In genomic region chr10:94757916-94758315, GRCh38 we compare ENCODE assay signal across 23 cellular contexts. TPM values are rescaled to one million over a fixed set of nuclear protein-coding genes. Genes with fewer than 3 reads are reported as not detected.
DNase-seq lines count a peak whose midpoint lies in the region; ATAC-seq and TF ChIP-seq lines count a peak whose summit lies in the region.
"Had no signal": no experiment of that assay in that cellular context is flagged by ENCODE, and none has a peak within 500 bp of the region (broad histone marks: within the 10 kb centered on the region; RNA-seq: fewer than 3 reads in every experiment).

No MANE protein-coding gene starts in this region.

- intact Hi-C loops in activated CD4-positive, alpha-beta T cell treated with anti-CD3 and anti-CD28 coated beads for 36 hours (cut with DNase I, micrococcal nuclease), result no loop called here
- intact Hi-C loops in activated T-helper 1 cell treated with anti-CD3 and anti-CD28 coated beads, Interleukin-12 subunit alpha, Interleukin-12 subunit beta, Interleukin-2, Interleukin-4 antibody, amounts not matched to agents 30 ng/mL and 10 ng/mL and 1 ng/mL, durations not matched to agents 14 hours and 24 hours and 36 hours (cut with micrococcal nuclease), result no loop called here

- H2AK5ac ChIP-seq in neuronal stem cell (ENCODE audit: low read depth, low read length), result no peak overlapping the region

- no peak overlapping the region for H3K4ac ChIP-seq in neuronal stem cell (ENCODE audit: low read length)

- DNase-seq in WTC11 (ENCODE audit: low spot score) (peak; percentile 27), iPS DF 19.7 (ENCODE audit: low read depth, low spot score) (peak; percentile 28), neuronal stem cell (ENCODE audit: low spot score) (no peak), omental fat pad (ENCODE audit: low spot score) (no peak)
- DNase-seq in activated CD4-positive, alpha-beta T cell treated with anti-CD3 and anti-CD28 coated beads for 36 hours, result no peak
- DNase-seq in activated T-helper 1 cell treated with anti-CD3 and anti-CD28 coated beads, Interleukin-12 subunit alpha, Interleukin-12 subunit beta, Interleukin-2, Interleukin-4 antibody, amounts not matched to agents 30 ng/mL and 10 ng/mL and 1 ng/mL, durations not matched to agents 14 hours and 24 hours and 36 hours (ENCODE audit: low spot score), result no peak
- DNase-seq: ACHN; BE2C; C1 segment of cervical spinal cord; CD4-positive, CD25-positive, alpha-beta regulatory T cell; CD8-positive, alpha-beta memory T cell; COR-L47; DMS 273 treated with DMSO at 0.1 percent for 48 hours; GF-D8; HCEC 1CT; IMR-90; KBM-7 had no signal

- no peak overlapping the region for H4K91ac ChIP-seq in neuronal stem cell (ENCODE audit: low read depth, low read length, poor library complexity)

- CTCF ChIA-PET in WTC11 (lab: Charles Lee), result interaction anchor here (1.0 kb wide), 1 partner anchor 118 kb away, joined by 3 read pairs; no protein-coding TSS in a partner anchor
- CTCF ChIA-PET in activated CD4-positive, alpha-beta T cell treated with anti-CD3 and anti-CD28 coated beads for 36 hours (lab: Charles Lee), result no interaction called here

- H3K9ac ChIP-seq in HUES6 (ENCODE audit: low read length), result no peak overlapping the region
- no peak overlapping the region for H3K9ac ChIP-seq in neuronal stem cell (ENCODE audit: low read depth, low read length, poor library complexity)

- ATAC-seq in WTC11, result no peak
- ATAC-seq in activated CD4-positive, alpha-beta T cell treated with anti-CD3 and anti-CD28 coated beads for 36 hours, result no peak
- ATAC-seq in omental fat pad (ENCODE audit: low FRiP score), result no peak
- ATAC-seq in HG03342 (IDR thresholded peaks at IDR 0.05; ENCODE audit: unreplicated experiment), result no peak

- H3K14ac ChIP-seq in neuronal stem cell (ENCODE audit: low read length), result no peak overlapping the region

- H3K4me1 ChIP-seq in HUES6 (ENCODE audit: control insufficient read depth, insufficient read depth, low read length) (peaks cover 6% of the 10 kb centered on the region; the same call in 1 of the 2 replicates), neuronal stem cell (ENCODE audit: control insufficient read depth in 2 of 2, insufficient read depth in 1 of 2, low read depth in 1 of 2, low read length in 2 of 2) (no peaks in the 10 kb centered on the region)
- H3K4me1 ChIP-seq: BE2C had no signal

- H3K9me3 ChIP-seq in HUES6 (ENCODE audit: control insufficient read depth, insufficient read depth, low read depth, low read length), result 0 out of 2 replicates have a peak, but pooled peaks cover 3% of the 10 kb centered on the region
- no peaks in the 10 kb centered on the region for H3K9me3 ChIP-seq in neuronal stem cell (replicated peaks in 1 of 2; ENCODE audit: control insufficient read depth in 2 of 2, insufficient read depth in 1 of 2, low read depth in 1 of 2, low read length in 2 of 2)
- H3K9me3 ChIP-seq: BE2C had no signal

- no peak overlapping the region for H3K4me3 Mint-ChIP-seq in WTC11
- no peak overlapping the region for H3K4me3 Mint-ChIP-seq in activated CD4-positive, alpha-beta T cell treated with anti-CD3 and anti-CD28 coated beads for 36 hours
- H3K4me3 Mint-ChIP-seq in activated T-helper 1 cell treated with anti-CD3 and anti-CD28 coated beads, Interleukin-12 subunit alpha, Interleukin-12 subunit beta, Interleukin-2, Interleukin-4 antibody, amounts not matched to agents 30 ng/mL and 10 ng/mL and 1 ng/mL, durations not matched to agents 14 hours and 24 hours and 36 hours, result no peak overlapping the region
- H3K4me3 Mint-ChIP-seq: CD4-positive, CD25-positive, alpha-beta regulatory T cell; CD8-positive, alpha-beta memory T cell had no signal

- peaks cover 30% of the 10 kb centered on the region for H3K9me3 Mint-ChIP-seq in WTC11
- peaks cover 2% of the 10 kb centered on the region for H3K9me3 Mint-ChIP-seq in activated CD4-positive, alpha-beta T cell treated with anti-CD3 and anti-CD28 coated beads for 36 hours (ENCODE audit: low read depth)
- H3K9me3 Mint-ChIP-seq in activated T-helper 1 cell treated with anti-CD3 and anti-CD28 coated beads, Interleukin-12 subunit alpha, Interleukin-12 subunit beta, Interleukin-2, Interleukin-4 antibody, amounts not matched to agents 30 ng/mL and 10 ng/mL and 1 ng/mL, durations not matched to agents 14 hours and 24 hours and 36 hours, result no peaks in the 10 kb centered on the region

- H3K36me3 ChIP-seq in HUES6 (ENCODE audit: control insufficient read depth, insufficient read depth, low read length), result no peaks in the 10 kb centered on the region
- no peaks in the 10 kb centered on the region for H3K36me3 ChIP-seq in neuronal stem cell (replicated peaks in 1 of 2; ENCODE audit: control insufficient read depth in 2 of 2, insufficient read depth in 2 of 2, low read length in 2 of 2)
- H3K36me3 ChIP-seq: BE2C had no signal

- H3K27me3 ChIP-seq in HUES6 (ENCODE audit: control insufficient read depth, insufficient read depth, low read length) (no peaks in the 10 kb centered on the region), neuronal stem cell (ENCODE audit: control insufficient read depth in 3 of 3, insufficient read depth in 3 of 3, low read depth in 1 of 3, low read length in 3 of 3) (no peaks in the 10 kb centered on the region)
- H3K27me3 ChIP-seq: BE2C had no signal

- H3K4me1 Mint-ChIP-seq in WTC11, result peaks cover 9% of the 10 kb centered on the region; the same call in 1 of the 2 replicates
- no peaks in the 10 kb centered on the region for H3K4me1 Mint-ChIP-seq in activated CD4-positive, alpha-beta T cell treated with anti-CD3 and anti-CD28 coated beads for 36 hours
- H3K4me1 Mint-ChIP-seq in activated T-helper 1 cell treated with anti-CD3 and anti-CD28 coated beads, Interleukin-12 subunit alpha, Interleukin-12 subunit beta, Interleukin-2, Interleukin-4 antibody, amounts not matched to agents 30 ng/mL and 10 ng/mL and 1 ng/mL, durations not matched to agents 14 hours and 24 hours and 36 hours (ENCODE audit: low read depth), result no peaks in the 10 kb centered on the region
- H3K4me1 Mint-ChIP-seq: CD4-positive, CD25-positive, alpha-beta regulatory T cell; CD8-positive, alpha-beta memory T cell had no signal

- no peak overlapping the region for H3K27ac ChIP-seq in HUES6 (ENCODE audit: low read depth, low read length)
- no peak overlapping the region for H3K27ac ChIP-seq in neuronal stem cell (replicated peaks; ENCODE audit: low read length)
- H3K27ac ChIP-seq: HL-60 had no signal

- H2BK12ac ChIP-seq in neuronal stem cell (ENCODE audit: low read length), result no peak overlapping the region

- no peaks in the 10 kb centered on the region for H3K36me3 Mint-ChIP-seq in WTC11
- H3K36me3 Mint-ChIP-seq in activated CD4-positive, alpha-beta T cell treated with anti-CD3 and anti-CD28 coated beads for 36 hours (ENCODE audit: low read depth), result no peaks in the 10 kb centered on the region
- no peaks in the 10 kb centered on the region for H3K36me3 Mint-ChIP-seq in activated T-helper 1 cell treated with anti-CD3 and anti-CD28 coated beads, Interleukin-12 subunit alpha, Interleukin-12 subunit beta, Interleukin-2, Interleukin-4 antibody, amounts not matched to agents 30 ng/mL and 10 ng/mL and 1 ng/mL, durations not matched to agents 14 hours and 24 hours and 36 hours (ENCODE audit: low read depth)
- H3K36me3 Mint-ChIP-seq: CD4-positive, CD25-positive, alpha-beta regulatory T cell; CD8-positive, alpha-beta memory T cell had no signal

- H3K27me3 Mint-ChIP-seq in WTC11 (ENCODE audit: low read depth), result no peaks in the 10 kb centered on the region; the same call in 1 of the 2 replicates
- H3K27me3 Mint-ChIP-seq in activated CD4-positive, alpha-beta T cell treated with anti-CD3 and anti-CD28 coated beads for 36 hours, result no peaks in the 10 kb centered on the region
- H3K27me3 Mint-ChIP-seq in activated T-helper 1 cell treated with anti-CD3 and anti-CD28 coated beads, Interleukin-12 subunit alpha, Interleukin-12 subunit beta, Interleukin-2, Interleukin-4 antibody, amounts not matched to agents 30 ng/mL and 10 ng/mL and 1 ng/mL, durations not matched to agents 14 hours and 24 hours and 36 hours (ENCODE audit: insufficient read depth), result no peaks in the 10 kb centered on the region
- H3K27me3 Mint-ChIP-seq: CD4-positive, CD25-positive, alpha-beta regulatory T cell; CD8-positive, alpha-beta memory T cell had no signal

- TF ChIP-seq CTCF in WTC11 (IDR thresholded peaks at IDR 0.05) (no peak), omental fat pad (IDR thresholded peaks at IDR 0.05) (no peak)

- no CpG with 5 or more reads among the region's 2 CpGs for WGBS in neuronal stem cell (ENCODE audit: extremely low coverage in 2 of 2, insufficient read length in 2 of 2, insufficient replicate concordance in 1 of 2), 2 donors

- H4K8ac ChIP-seq in neuronal stem cell (ENCODE audit: low read depth, low read length), result no peak overlapping the region

- H3K4me2 ChIP-seq in neuronal stem cell (ENCODE audit: insufficient read depth, low read length, poor library complexity, severe bottlenecking), result no peak overlapping the region

- H3K23ac ChIP-seq in neuronal stem cell (ENCODE audit: low read depth, low read length, poor library complexity), result no peak overlapping the region

- POLR2A ChIA-PET in WTC11 (lab: Charles Lee), result no interaction called here
- POLR2A ChIA-PET in activated CD4-positive, alpha-beta T cell treated with anti-CD3 and anti-CD28 coated beads for 36 hours (lab: Charles Lee), result no interaction called here

- no peak overlapping the region for H2BK5ac ChIP-seq in neuronal stem cell (ENCODE audit: low read length)

- no peak overlapping the region for H2BK15ac ChIP-seq in neuronal stem cell (ENCODE audit: low read length)

- H3K4me3 ChIP-seq in HUES6 (ENCODE audit: low read depth, low read length), result peak overlapping the region; percentile 26; the same call in 1 of the 2 replicates
- H3K4me3 ChIP-seq in neuronal stem cell (ENCODE audit: low read length in 2 of 2), result no peak overlapping the region

- H2BK120ac ChIP-seq in neuronal stem cell (ENCODE audit: low read depth, low read length), result no peak overlapping the region

- peak overlapping the region; percentile 53 for H2AFZ ChIP-seq in neuronal stem cell (ENCODE audit: low read length)

- no peaks in the 10 kb centered on the region for H3K79me1 ChIP-seq in neuronal stem cell (ENCODE audit: low read depth, low read length)

- H3K27ac Mint-ChIP-seq in WTC11, result no peak overlapping the region
- H3K27ac Mint-ChIP-seq in activated CD4-positive, alpha-beta T cell treated with anti-CD3 and anti-CD28 coated beads for 36 hours, result no peak overlapping the region
- H3K27ac Mint-ChIP-seq in activated T-helper 1 cell treated with anti-CD3 and anti-CD28 coated beads, Interleukin-12 subunit alpha, Interleukin-12 subunit beta, Interleukin-2, Interleukin-4 antibody, amounts not matched to agents 30 ng/mL and 10 ng/mL and 1 ng/mL, durations not matched to agents 14 hours and 24 hours and 36 hours, result no peak overlapping the region
- H3K27ac Mint-ChIP-seq: CD4-positive, CD25-positive, alpha-beta regulatory T cell; CD8-positive, alpha-beta memory T cell had no signal

- H3K18ac ChIP-seq in neuronal stem cell (ENCODE audit: low read length), result no peak overlapping the region

RNA-seq across cellular contexts. Expression of gene CYP2C19, which starts 4.6 kb away (rescaled TPM):
- 0.09 to 0.14 TPM in 2 of 3 replicates, not detected in the other for total RNA-seq in WTC11 (2021)
- not detected for polyA plus RNA-seq in neuronal stem cell (2013, experiment 1 of 2)
- not detected for polyA plus RNA-seq in neuronal stem cell (2013, experiment 2 of 2)
- not detected for total RNA-seq in activated CD4-positive, alpha-beta T cell treated with anti-CD3 and anti-CD28 coated beads for 36 hours
- not detected in 2 replicates for total RNA-seq in activated T-helper 1 cell treated with anti-CD3 and anti-CD28 coated beads, Interleukin-12 subunit alpha, Interleukin-12 subunit beta, Interleukin-2, Interleukin-4 antibody, amounts not matched to agents 30 ng/mL and 10 ng/mL and 1 ng/mL, durations not matched to agents 14 hours and 24 hours and 36 hours
- under 1 TPM in 2 of 4 donors, not detected in 2; 0.24 to 0.50 TPM for total RNA-seq in omental fat pad
- total RNA-seq: CD4-positive, CD25-positive, alpha-beta regulatory T cell; CD8-positive, alpha-beta memory T cell; Daoy; H4; HT1080; IMR-90 had no signal
- polyA plus RNA-seq: CD4-positive, CD25-positive, alpha-beta regulatory T cell; CD8-positive, alpha-beta memory T cell; IMR-90 had no signal

Comparison
In these comparisons a context has a peak if more than half of its experiments do, and no peak if none do; other contexts are left out.
1. DNase-seq: peak in WTC11 (single experiment) and iPS DF 19.7 (single experiment); none in neuronal stem cell (single experiment), activated CD4-positive, alpha-beta T cell treated with anti-CD3 and anti-CD28 coated beads for 36 hours (single experiment), activated T-helper 1 cell treated with anti-CD3 and anti-CD28 coated beads, Interleukin-12 subunit alpha, Interleukin-12 subunit beta, Interleukin-2, Interleukin-4 antibody, amounts not matched to agents 30 ng/mL and 10 ng/mL and 1 ng/mL, durations not matched to agents 14 hours and 24 hours and 36 hours (single experiment) and omental fat pad (single experiment).